Comparison of ENCODE assay signal across 23 cellular contexts in genomic region chr14:35776823-35777222, GRCh38. TPM values are rescaled to one million over a fixed set of nuclear protein-coding genes. Genes with fewer than 3 reads are reported as not detected.
DNase-seq lines count a peak whose midpoint lies in the region; ATAC-seq, FAIRE-seq and TF ChIP-seq lines count a peak whose summit lies in the region.
"Had no signal": no experiment of that assay in that cellular context is flagged by ENCODE, and none has a peak within 500 bp of the region (broad histone marks: within the 10 kb centered on the region; RNA-seq: fewer than 3 reads in every experiment).

No MANE protein-coding gene starts in this region.

- TF ChIP-seq EP300 in HepG2 (IDR thresholded peaks at IDR 0.05; ENCODE audit: low read depth in 2 of 2, low read length in 2 of 2) (no peak), HepG2 (CRISPR knock-in tag; IDR thresholded peaks at IDR 0.05; ENCODE audit: borderline replicate concordance) (no peak)

- H3K79me2 ChIP-seq in HepG2 (ENCODE audit: insufficient read depth, low read length): peaks cover 58% of the 10 kb centered on the region

- no TSS peak for BruUV-seq in HepG2 (replicated peaks; lab: Mats Ljungman, UMichigan)

- peaks cover 7 to 23% of the 10 kb centered on the region in 2 experiments; a peak in 3 of 5 replicates for H3K36me3 ChIP-seq in HepG2 (replicated peaks in 1 of 2; ENCODE audit: control insufficient read depth in 1 of 2, insufficient read depth in 2 of 2, low read length in 2 of 2)
- peaks cover 0 to 4% (median 0%) of the 10 kb centered on the region in 4 donors for H3K36me3 ChIP-seq in right lobe of liver
- H3K36me3 ChIP-seq in small intestine (ENCODE audit: control insufficient read depth in 2 of 2, insufficient read depth in 2 of 2, low read length in 2 of 2): no peaks in the 10 kb centered on the region
- H3K36me3 ChIP-seq: BE2C; BLaER1 treated with 17β-estradiol and CSF1 and Interleukin-3, amounts not matched to agents 10 nM and 100 nM had no signal

- no peak overlapping the region for H3K4me3 ChIP-seq in HepG2 (replicated peaks in 1 of 3; ENCODE audit: insufficient read depth in 1 of 3, low read depth in 2 of 3, low read length in 3 of 3)
- H3K4me3 ChIP-seq in right lobe of liver: no peak overlapping the region
- H3K4me3 ChIP-seq in small intestine (ENCODE audit: low read depth in 1 of 2, low read length in 2 of 2): no peak overlapping the region
- H3K4me3 ChIP-seq: A549; BLaER1 treated with 17β-estradiol and CSF1 and Interleukin-3, amounts not matched to agents 10 nM and 100 nM; GM23338 had no signal

- no peak for TF ChIP-seq CTCF in HepG2 (CRISPR knock-in tag; IDR thresholded peaks at IDR 0.05)
- TF ChIP-seq CTCF in right lobe of liver (IDR thresholded peaks at IDR 0.05): no peak

- TF ChIP-seq RAD21 in HepG2 (CRISPR knock-in tag; IDR thresholded peaks at IDR 0.05): no peak

- H3K9ac ChIP-seq in HepG2 (ENCODE audit: insufficient read depth, low read depth, low read length): no peak overlapping the region
- H3K9ac ChIP-seq: BLaER1 treated with 17β-estradiol and CSF1 and Interleukin-3, amounts not matched to agents 10 nM and 100 nM had no signal

- in situ Hi-C loops in HepG2 (cut with HindIII; ENCODE audit: extremely low pct_ligation_motif_present, low pct_unique_long_range_greater_than_20kb): no loop called here

- TF ChIP-seq POLR2A in HepG2 (IDR thresholded peaks at IDR 0.05; ENCODE audit: insufficient read depth in 1 of 2, low read depth in 2 of 2, low read length in 2 of 2) (no peak), right lobe of liver (IDR thresholded peaks at IDR 0.05) (no peak)

- H2AFZ ChIP-seq in HepG2 (ENCODE audit: low read length): no peak overlapping the region
- H2AFZ ChIP-seq: GM23338 had no signal

- CTCF ChIA-PET in HepG2 (lab: Yijun Ruan, JAX; ENCODE audit: low intra/inter-chr PET ratio, low total read pairs): no interaction called here

- no peak for ATAC-seq in HepG2
- no peak for ATAC-seq in right lobe of liver
- ATAC-seq in GM18858 (IDR thresholded peaks at IDR 0.05; ENCODE audit: unreplicated experiment): no peak
- ATAC-seq in HG02759 (IDR thresholded peaks at IDR 0.05; ENCODE audit: unreplicated experiment): no peak
- ATAC-seq: A549, GM23338, HCT116 had no signal

- H3K27ac ChIP-seq in HepG2 (ENCODE audit: extremely low read length, insufficient read depth, low read length) (no peak overlapping the region), right lobe of liver (no peak overlapping the region), small intestine (ENCODE audit: low read depth in 1 of 2, low read length in 1 of 2) (no peak overlapping the region)
- H3K27ac ChIP-seq: 22Rv1; A549; BLaER1 treated with 17β-estradiol and CSF1 and Interleukin-3, amounts not matched to agents 10 nM and 100 nM had no signal

- FAIRE-seq in HepG2 (lab: Jason Lieb, UNC): no peak
- FAIRE-seq in frontal cortex (lab: Jason Lieb, UNC): peak; percentile 21
- peak; percentile 15 for FAIRE-seq in small intestine (lab: Jason Lieb, UNC)
- FAIRE-seq: A549, GM12891, GM18507 had no signal

- H4K20me1 ChIP-seq in HepG2 (ENCODE audit: insufficient read depth, low read length): peaks cover 23% of the 10 kb centered on the region

- DNase-seq in HepG2 (ENCODE audit: low spot score) (no peak), right lobe of liver (no peak), frontal cortex (ENCODE audit: low spot score in 2 of 2) (no peak), small intestine (no peak)
- DNase-seq: ACHN; AML-193; BE2C; CD4-positive, alpha-beta T cell; CD8-positive, alpha-beta memory T cell; DMS 273 treated with DMSO at 0.1 percent for 48 hours; DMS79; EL; GF-D8; H9 had no signal

- POLR2A ChIA-PET in HepG2 (lab: Yijun Ruan, JAX): no interaction called here

- no peak overlapping the region for H3K4me2 ChIP-seq in HepG2 (ENCODE audit: low read depth, low read length)
- H3K4me2 ChIP-seq: A549; BLaER1 treated with 17β-estradiol and CSF1 and Interleukin-3, amounts not matched to agents 10 nM and 100 nM; GM23338 had no signal

- no peaks in the 10 kb centered on the region for H3K9me3 ChIP-seq in HepG2 (ENCODE audit: low read length)
- no peaks in the 10 kb centered on the region for H3K9me3 ChIP-seq in right lobe of liver
- no peaks in the 10 kb centered on the region for H3K9me3 ChIP-seq in small intestine (ENCODE audit: control insufficient read depth, low read depth)
- H3K9me3 ChIP-seq: A549, BE2C had no signal

- intact Hi-C loops in HepG2 (cut with micrococcal nuclease; ENCODE audit: unreplicated experiment): no loop called here
- intact Hi-C loops in right lobe of liver (cut with DNase I): no loop called here

- H3K4me1 ChIP-seq in HepG2 (ENCODE audit: insufficient read depth, low read length): no peaks in the 10 kb centered on the region
- no peaks in the 10 kb centered on the region for H3K4me1 ChIP-seq in right lobe of liver
- no peaks in the 10 kb centered on the region for H3K4me1 ChIP-seq in small intestine (ENCODE audit: control insufficient read depth in 2 of 2, insufficient read depth in 1 of 2, low read depth in 1 of 2, low read length in 1 of 2)
- H3K4me1 ChIP-seq: A549; BE2C; BLaER1 treated with 17β-estradiol and CSF1 and Interleukin-3, amounts not matched to agents 10 nM and 100 nM had no signal

- 91% methylated on average over 4 of the region's 4 CpGs for WGBS in HepG2 (ENCODE audit: low lambda C conversion rate)
- 79% methylated on average over 4 of the region's 4 CpGs for WGBS in right lobe of liver (ENCODE audit: insufficient coverage, low coverage, low lambda C conversion rate, missing lambda C conversion rate)
- 90 to 95% (median 93%) methylated on average over 4 of the region's 4 CpGs for WGBS in small intestine, 3 donors

- H3K27me3 ChIP-seq in HepG2 (ENCODE audit: control insufficient read depth in 1 of 2, insufficient read depth in 2 of 2, low read length in 2 of 2) (no peaks in the 10 kb centered on the region), right lobe of liver (no peaks in the 10 kb centered on the region), small intestine (ENCODE audit: control insufficient read depth in 2 of 2, insufficient read depth in 2 of 2, low read length in 2 of 2) (no peaks in the 10 kb centered on the region)
- H3K27me3 ChIP-seq: BE2C; BLaER1 treated with 17β-estradiol and CSF1 and Interleukin-3, amounts not matched to agents 10 nM and 100 nM had no signal

TF ChIP-seq in HepG2, 621 proteins besides CTCF, POLR2A, EP300 and RAD21 (continues in another document):
- TF ChIP-seq IKZF1 (IDR thresholded peaks at IDR 0.05) (no peak), RFX5 (IDR thresholded peaks at IDR 0.05; ENCODE audit: low read depth, low read length) (no peak)

RNA-seq across cellular contexts. Expression of gene RALGAPA1, which starts 32.3 kb away (rescaled TPM):
- total RNA-seq in HepG2 (2016; rRNA removed; fragmentation: Illumina TruSeq; extraction: Trizol) (89.2 and 103 TPM in 2 replicates), right lobe of liver (10 to 100 TPM; 16.2 to 23.3 (median 19.7) TPM), frontal cortex (150 TPM)
- total RNA-seq in HepG2 (2016; cell fraction: cytosol; rRNA removed; fragmentation: Illumina TruSeq; extraction: Trizol; ENCODE audit: low read depth): 67.7 and 82.5 TPM in 2 replicates
- 88.4 and 98.4 TPM in 2 replicates for total RNA-seq in HepG2 (2016; cell fraction: insoluble cytoplasmic fraction; rRNA removed; fragmentation: Illumina TruSeq; extraction: Trizol)
- 66.2 and 85.5 TPM in 2 replicates for total RNA-seq in HepG2 (2016; cell fraction: membrane; rRNA removed; fragmentation: Illumina TruSeq; extraction: Trizol)
- 215 and 231 TPM in 2 replicates for total RNA-seq in HepG2 (2016; cell fraction: nucleus; rRNA removed; fragmentation: Illumina TruSeq; extraction: Trizol)
- polyA plus RNA-seq in HepG2 (2011; rRNA removed) (58.2 and 65.0 TPM in 2 replicates), small intestine (10 to 100 TPM in 2 of 3 donors, 1 to 10 TPM in 1; 9.6 to 14.8 (median 11.9) TPM)
- 20.3 and 33.5 TPM in 2 replicates for polyA plus RNA-seq in HepG2 (2011; cell fraction: cytosol; rRNA removed)
- polyA plus RNA-seq in HepG2 (2011; cell fraction: nucleus; rRNA removed): 72.7 and 78.9 TPM in 2 replicates
- polyA plus RNA-seq in HepG2 (2012): 49.6 and 52.4 TPM in 2 replicates
- 4.1 TPM in 2 replicates for polyA plus RNA-seq in HepG2 (2016; cell fraction: cytosol; fragmentation: Illumina TruSeq; extraction: Trizol; ENCODE audit: low read depth)
- 61.0 and 61.5 TPM in 2 replicates for polyA plus RNA-seq in HepG2 (2016; cell fraction: insoluble cytoplasmic fraction; fragmentation: Illumina TruSeq; extraction: Trizol; ENCODE audit: low read depth)
- 8.3 and 9.4 TPM in 2 replicates for polyA plus RNA-seq in HepG2 (2016; cell fraction: membrane; fragmentation: Illumina TruSeq; extraction: Trizol; ENCODE audit: low read depth)
- 95.7 and 106 TPM in 2 replicates for polyA plus RNA-seq in HepG2 (2016; cell fraction: nucleus; fragmentation: Illumina TruSeq; extraction: Trizol; ENCODE audit: insufficient read depth, low read depth)
- 28.8 and 235 TPM in 2 replicates for polyA minus RNA-seq in HepG2 (2011; rRNA and poly(A)+ RNA removed; ENCODE audit: low replicate concordance)
- 103 and 117 TPM in 2 replicates for polyA minus RNA-seq in HepG2 (2011; cell fraction: cytosol; rRNA and poly(A)+ RNA removed)
- 733 and 766 TPM in 2 replicates for polyA minus RNA-seq in HepG2 (2011; cell fraction: nucleus; rRNA and poly(A)+ RNA removed)

RNA-seq across cellular contexts. Expression of gene BRMS1L, which starts 49.3 kb away (rescaled TPM):
- total RNA-seq in HepG2 (2016; rRNA removed; fragmentation: Illumina TruSeq; extraction: Trizol): 23.8 and 35.5 TPM in 2 replicates
- 3.3 and 3.7 TPM in 2 replicates for total RNA-seq in HepG2 (2016; cell fraction: cytosol; rRNA removed; fragmentation: Illumina TruSeq; extraction: Trizol; ENCODE audit: low read depth)
- total RNA-seq in HepG2 (2016; cell fraction: insoluble cytoplasmic fraction; rRNA removed; fragmentation: Illumina TruSeq; extraction: Trizol): 27.6 and 34.0 TPM in 2 replicates
- total RNA-seq in HepG2 (2016; cell fraction: membrane; rRNA removed; fragmentation: Illumina TruSeq; extraction: Trizol): 13.4 and 14.6 TPM in 2 replicates
- 35.9 and 40.7 TPM in 2 replicates for total RNA-seq in HepG2 (2016; cell fraction: nucleus; rRNA removed; fragmentation: Illumina TruSeq; extraction: Trizol)
- 16.6 and 21.1 TPM in 2 replicates for polyA plus RNA-seq in HepG2 (2011; rRNA removed)
- polyA plus RNA-seq in HepG2 (2011; cell fraction: cytosol; rRNA removed): 5.9 and 10.4 TPM in 2 replicates
- polyA plus RNA-seq in HepG2 (2011; cell fraction: nucleus; rRNA removed): 10.1 and 15.3 TPM in 2 replicates
- polyA plus RNA-seq in HepG2 (2012): 20.9 and 22.7 TPM in 2 replicates
- polyA plus RNA-seq in HepG2 (2016; cell fraction: cytosol; fragmentation: Illumina TruSeq; extraction: Trizol; ENCODE audit: low read depth): 3.5 and 3.7 TPM in 2 replicates
- polyA plus RNA-seq in HepG2 (2016; cell fraction: insoluble cytoplasmic fraction; fragmentation: Illumina TruSeq; extraction: Trizol; ENCODE audit: low read depth): 52.9 and 57.5 TPM in 2 replicates
- polyA plus RNA-seq in HepG2 (2016; cell fraction: membrane; fragmentation: Illumina TruSeq; extraction: Trizol; ENCODE audit: low read depth): 11.6 and 12.9 TPM in 2 replicates
- polyA plus RNA-seq in HepG2 (2016; cell fraction: nucleus; fragmentation: Illumina TruSeq; extraction: Trizol; ENCODE audit: insufficient read depth, low read depth): 54.9 and 62.3 TPM in 2 replicates
- 1.5 and 1.8 TPM in 2 replicates for polyA minus RNA-seq in HepG2 (2011; rRNA and poly(A)+ RNA removed; ENCODE audit: low replicate concordance)
- 10.1 and 11.6 TPM in 2 replicates for polyA minus RNA-seq in HepG2 (2011; cell fraction: cytosol; rRNA and poly(A)+ RNA removed)
- polyA minus RNA-seq in HepG2 (2011; cell fraction: nucleus; rRNA and poly(A)+ RNA removed): 52.1 and 73.6 TPM in 2 replicates
- total RNA-seq in right lobe of liver: 1 to 10 TPM; 2.3 to 6.2 (median 3.3) TPM
- 17.9 TPM for total RNA-seq in frontal cortex
- polyA plus RNA-seq in small intestine: 1 to 10 TPM; 2.7 to 4.6 (median 4.0) TPM
